26 cellular contexts compared by ENCODE assay signal in the genomic region with DNA sequence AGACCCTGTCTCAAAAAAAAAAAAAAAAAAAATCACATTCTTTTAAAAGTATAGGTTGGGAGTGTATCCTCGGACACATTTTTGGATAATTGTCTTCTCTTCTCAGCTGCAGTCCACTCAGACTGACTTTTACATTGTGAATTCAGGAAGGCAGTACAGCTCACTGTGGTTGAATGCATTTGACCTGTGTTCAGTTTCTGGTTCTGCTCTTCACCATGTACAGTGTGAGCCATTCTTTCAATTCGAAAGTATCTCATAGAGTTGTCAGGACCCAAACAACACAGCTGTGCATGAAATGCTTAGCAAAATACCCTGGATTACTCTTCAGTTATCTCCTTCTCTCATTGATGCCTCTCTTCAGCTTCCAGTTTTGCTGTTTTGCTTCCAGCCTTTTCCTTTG.
"Had no signal": no experiment of that assay in that cellular context is flagged by ENCODE, and none has a peak within 500 bp of the region (broad histone marks: within the 10 kb centered on the region; RNA-seq: fewer than 3 reads in every experiment).

No MANE protein-coding gene starts in this region.

- ATAC-seq: esophagus mucosa; gastrocnemius medialis; left ventricle myocardium superior; natural killer cell treated with Interleukin-12 subunit alpha and Interleukin-12 subunit beta and Interleukin-15 and Interleukin-18, amount 100 ng/mL, for 72 hours; right lobe of liver; stimulated activated naive CD8-positive, alpha-beta T cell treated with anti-CD3 and anti-CD28 coated beads, Interleukin-15, amount 100 ng/mL, for 72 hours; upper lobe of right lung had no signal

- FAIRE-seq: keratinocyte, small intestine had no signal

- H2AFZ ChIP-seq: parathyroid adenoma had no signal

- H3K4me1 ChIP-seq: uterus had no signal

- H3K27me3 ChIP-seq: right lobe of liver, suprapubic skin, transverse colon, upper lobe of right lung, uterus had no signal

- H3K9me3 ChIP-seq: gastrocnemius medialis, neutrophil, right lobe of liver, suprapubic skin, transverse colon, upper lobe of right lung, uterus had no signal

- H3K27me3 Mint-ChIP-seq: progenitor cell of endocrine pancreas; stimulated activated naive CD8-positive, alpha-beta T cell treated with anti-CD3 and anti-CD28 coated beads, Interleukin-15, amount 100 ng/mL, for 72 hours had no signal

- H3K27ac ChIP-seq: epithelial cell of prostate, gastrocnemius medialis, neutrophil, parathyroid adenoma, right lobe of liver, suprapubic skin, transverse colon, upper lobe of right lung, uterus had no signal

- H3K9ac ChIP-seq: parathyroid adenoma had no signal

- H3K36me3 Mint-ChIP-seq: natural killer cell treated with Interleukin-12 subunit alpha and Interleukin-12 subunit beta and Interleukin-15 and Interleukin-18, amount 100 ng/mL, for 72 hours had no signal

- H3K4me3 ChIP-seq: gastrocnemius medialis, lung, right lobe of liver, suprapubic skin, transverse colon, upper lobe of right lung, uterus had no signal

- H3K36me3 ChIP-seq: gastrocnemius medialis, neutrophil, right lobe of liver, suprapubic skin, transverse colon, upper lobe of right lung, uterus had no signal

- DNase-seq: cortex of kidney; effector CD4-positive, alpha-beta T cell; foreskin fibroblast; gastrocnemius medialis; head of caudate nucleus; left ventricle myocardium superior; right lobe of liver; small intestine; stimulated activated CD4-positive, alpha-beta T cell treated with anti-CD3 and anti-CD28 coated beads, Interleukin-15, amount 100 ng/mL, for 24 hours; stimulated activated CD4-positive, alpha-beta T cell treated with anti-CD3 and anti-CD28 coated beads, Interleukin-2, amount 100 ng/mL, for 48 hours; stimulated activated naive CD4-positive, alpha-beta T cell; stimulated activated naive CD8-positive, alpha-beta T cell treated with anti-CD3 and anti-CD28 coated beads, Interleukin-15, amount 100 ng/mL, for 72 hours; transverse colon; upper lobe of right lung; uterus had no signal

- H3K4me3 Mint-ChIP-seq: memory B cell; natural killer cell treated with Interleukin-12 subunit alpha and Interleukin-12 subunit beta and Interleukin-15 and Interleukin-18, amount 100 ng/mL, for 72 hours; neural crest cell; stimulated activated naive CD8-positive, alpha-beta T cell treated with anti-CD3 and anti-CD28 coated beads, Interleukin-15, amount 100 ng/mL, for 72 hours had no signal

- H3K27ac Mint-ChIP-seq: memory B cell; natural killer cell treated with Interleukin-12 subunit alpha and Interleukin-12 subunit beta and Interleukin-15 and Interleukin-18, amount 100 ng/mL, for 72 hours; stimulated activated naive CD8-positive, alpha-beta T cell treated with anti-CD3 and anti-CD28 coated beads, Interleukin-15, amount 100 ng/mL, for 72 hours had no signal
